ENCODE assay signal across 8 cellular contexts in genomic region chr9:81687521-81688261, GRCh38. TPM values are rescaled to one million over a fixed set of nuclear protein-coding genes. Genes with fewer than 3 reads are reported as not detected.
A peak's percentile ranks its signal among the peaks of the same experiment; 100 is the strongest.
DNase-seq lines count a peak whose midpoint lies in the region; ATAC-seq and TF ChIP-seq lines count a peak whose summit lies in the region.

No MANE protein-coding gene starts in this region.

- H3K9me3 ChIP-seq in right atrium auricular region, result no peaks in the 10 kb centered on the region

- intact Hi-C loops in activated T-helper 1 cell treated with anti-CD3 and anti-CD28 coated beads, Interleukin-12 subunit alpha, Interleukin-12 subunit beta, Interleukin-2, Interleukin-4 antibody, amounts not matched to agents 30 ng/mL and 10 ng/mL and 1 ng/mL, durations not matched to agents 14 hours and 24 hours and 36 hours (cut with micrococcal nuclease), result no loop called here

- peak overlapping the region; percentile 56 for H3K4me3 Mint-ChIP-seq in activated T-helper 1 cell treated with anti-CD3 and anti-CD28 coated beads, Interleukin-12 subunit alpha, Interleukin-12 subunit beta, Interleukin-2, Interleukin-4 antibody, amounts not matched to agents 30 ng/mL and 10 ng/mL and 1 ng/mL, durations not matched to agents 14 hours and 24 hours and 36 hours

- H3K9ac ChIP-seq in rectal smooth muscle tissue (ENCODE audit: low read length), result peak overlapping the region; percentile 60

- ATAC-seq in GM21717 (IDR thresholded peaks at IDR 0.05; ENCODE audit: unreplicated experiment) (no peak), HG02884 (IDR thresholded peaks at IDR 0.05; ENCODE audit: unreplicated experiment) (no peak), GM18909 (IDR thresholded peaks at IDR 0.05; ENCODE audit: poor library complexity, unreplicated experiment) (no peak)

- peaks cover 0 to 28% of the 10 kb centered on the region in 2 donors for H3K4me1 ChIP-seq in right atrium auricular region
- H3K4me1 ChIP-seq in rectal smooth muscle tissue (ENCODE audit: control insufficient read depth, insufficient read depth, low read length), result peaks cover 23% of the 10 kb centered on the region

- DNase-seq in H7, result peak; percentile 87
- no peak for DNase-seq in activated T-helper 1 cell treated with anti-CD3 and anti-CD28 coated beads, Interleukin-12 subunit alpha, Interleukin-12 subunit beta, Interleukin-2, Interleukin-4 antibody, amounts not matched to agents 30 ng/mL and 10 ng/mL and 1 ng/mL, durations not matched to agents 14 hours and 24 hours and 36 hours (ENCODE audit: low spot score)
- DNase-seq in right atrium auricular region (ENCODE audit: low spot score), result peak; percentile 64

- H3K27ac Mint-ChIP-seq in activated T-helper 1 cell treated with anti-CD3 and anti-CD28 coated beads, Interleukin-12 subunit alpha, Interleukin-12 subunit beta, Interleukin-2, Interleukin-4 antibody, amounts not matched to agents 30 ng/mL and 10 ng/mL and 1 ng/mL, durations not matched to agents 14 hours and 24 hours and 36 hours, result no peak overlapping the region

- H3K4me3 ChIP-seq in H7 (ENCODE audit: insufficient read depth, low read depth, low read length), result peak overlapping the region; percentile 97
- H3K4me3 ChIP-seq in right atrium auricular region, result peak overlapping the region; percentile 62 to 75
- peak overlapping the region; percentile 90 for H3K4me3 ChIP-seq in rectal smooth muscle tissue (ENCODE audit: low read length)

- H3K4me1 Mint-ChIP-seq in activated T-helper 1 cell treated with anti-CD3 and anti-CD28 coated beads, Interleukin-12 subunit alpha, Interleukin-12 subunit beta, Interleukin-2, Interleukin-4 antibody, amounts not matched to agents 30 ng/mL and 10 ng/mL and 1 ng/mL, durations not matched to agents 14 hours and 24 hours and 36 hours (ENCODE audit: low read depth), result peaks cover 8% of the 10 kb centered on the region

- H3K36me3 Mint-ChIP-seq in activated T-helper 1 cell treated with anti-CD3 and anti-CD28 coated beads, Interleukin-12 subunit alpha, Interleukin-12 subunit beta, Interleukin-2, Interleukin-4 antibody, amounts not matched to agents 30 ng/mL and 10 ng/mL and 1 ng/mL, durations not matched to agents 14 hours and 24 hours and 36 hours (ENCODE audit: low read depth), result no peaks in the 10 kb centered on the region

- no peaks in the 10 kb centered on the region for H3K9me3 Mint-ChIP-seq in activated T-helper 1 cell treated with anti-CD3 and anti-CD28 coated beads, Interleukin-12 subunit alpha, Interleukin-12 subunit beta, Interleukin-2, Interleukin-4 antibody, amounts not matched to agents 30 ng/mL and 10 ng/mL and 1 ng/mL, durations not matched to agents 14 hours and 24 hours and 36 hours

- peaks cover 5% of the 10 kb centered on the region for H3K36me3 ChIP-seq in H7 (replicated peaks; ENCODE audit: control insufficient read depth, insufficient read depth, low read length)
- H3K36me3 ChIP-seq in right atrium auricular region, result no peaks in the 10 kb centered on the region
- H3K36me3 ChIP-seq in rectal smooth muscle tissue (ENCODE audit: control insufficient read depth, insufficient read depth, low read length), result no peaks in the 10 kb centered on the region

- no peak for TF ChIP-seq CTCF in 22Rv1 (IDR thresholded peaks at IDR 0.05)
- no peak for TF ChIP-seq CTCF in right atrium auricular region (IDR thresholded peaks at IDR 0.05)

- H3K27me3 ChIP-seq in H7 (ENCODE audit: control insufficient read depth, insufficient read depth, low read length) (peaks cover 5% of the 10 kb centered on the region), right atrium auricular region (peaks cover 0 to 6% of the 10 kb centered on the region in 2 donors), rectal smooth muscle tissue (ENCODE audit: control insufficient read depth, insufficient read depth, low read length) (no peaks in the 10 kb centered on the region)

- H3K27me3 Mint-ChIP-seq in activated T-helper 1 cell treated with anti-CD3 and anti-CD28 coated beads, Interleukin-12 subunit alpha, Interleukin-12 subunit beta, Interleukin-2, Interleukin-4 antibody, amounts not matched to agents 30 ng/mL and 10 ng/mL and 1 ng/mL, durations not matched to agents 14 hours and 24 hours and 36 hours (ENCODE audit: insufficient read depth), result peaks cover 21% of the 10 kb centered on the region

- peak overlapping the region; percentile 61 for H3K27ac ChIP-seq in 22Rv1
- H3K27ac ChIP-seq in right atrium auricular region, result peak overlapping the region; percentile 83 to 86
- H3K27ac ChIP-seq in rectal smooth muscle tissue (ENCODE audit: low read depth, low read length), result peak overlapping the region; percentile 92

RNA-seq across cellular contexts. Expression of gene TLE1, which starts 1.7 kb away (rescaled TPM):
- total RNA-seq in H7 (2014; rRNA removed; shearing (Covaris generic)), result 84.1 and 107 TPM in 2 replicates
- 0.12 TPM in 1 of 2 replicates, not detected in the other for total RNA-seq in activated T-helper 1 cell treated with anti-CD3 and anti-CD28 coated beads, Interleukin-12 subunit alpha, Interleukin-12 subunit beta, Interleukin-2, Interleukin-4 antibody, amounts not matched to agents 30 ng/mL and 10 ng/mL and 1 ng/mL, durations not matched to agents 14 hours and 24 hours and 36 hours
- 10 to 100 TPM; 17.1 to 42.8 TPM for total RNA-seq in right atrium auricular region

Comparison
In these comparisons a context has a peak if more than half of its experiments do, and no peak if none do; other contexts are left out.
1. RNA of gene TLE1, which starts 1.7 kb away (total RNA-seq): 84.1 to 107 TPM in H7 and 17.1 to 42.8 TPM in right atrium auricular region; 0.12 TPM in activated T-helper 1 cell treated with anti-CD3 and anti-CD28 coated beads, Interleukin-12 subunit alpha, Interleukin-12 subunit beta, Interleukin-2, Interleukin-4 antibody, amounts not matched to agents 30 ng/mL and 10 ng/mL and 1 ng/mL, durations not matched to agents 14 hours and 24 hours and 36 hours; every median in the first group is over 10 times any median in the second.
2. Peak in every context shown above with its lines, with median percentiles within 50 percentile points of each other: H3K27ac ChIP-seq and H3K4me3 ChIP-seq.